7 cellular contexts compared by ENCODE assay signal in the genomic region with DNA sequence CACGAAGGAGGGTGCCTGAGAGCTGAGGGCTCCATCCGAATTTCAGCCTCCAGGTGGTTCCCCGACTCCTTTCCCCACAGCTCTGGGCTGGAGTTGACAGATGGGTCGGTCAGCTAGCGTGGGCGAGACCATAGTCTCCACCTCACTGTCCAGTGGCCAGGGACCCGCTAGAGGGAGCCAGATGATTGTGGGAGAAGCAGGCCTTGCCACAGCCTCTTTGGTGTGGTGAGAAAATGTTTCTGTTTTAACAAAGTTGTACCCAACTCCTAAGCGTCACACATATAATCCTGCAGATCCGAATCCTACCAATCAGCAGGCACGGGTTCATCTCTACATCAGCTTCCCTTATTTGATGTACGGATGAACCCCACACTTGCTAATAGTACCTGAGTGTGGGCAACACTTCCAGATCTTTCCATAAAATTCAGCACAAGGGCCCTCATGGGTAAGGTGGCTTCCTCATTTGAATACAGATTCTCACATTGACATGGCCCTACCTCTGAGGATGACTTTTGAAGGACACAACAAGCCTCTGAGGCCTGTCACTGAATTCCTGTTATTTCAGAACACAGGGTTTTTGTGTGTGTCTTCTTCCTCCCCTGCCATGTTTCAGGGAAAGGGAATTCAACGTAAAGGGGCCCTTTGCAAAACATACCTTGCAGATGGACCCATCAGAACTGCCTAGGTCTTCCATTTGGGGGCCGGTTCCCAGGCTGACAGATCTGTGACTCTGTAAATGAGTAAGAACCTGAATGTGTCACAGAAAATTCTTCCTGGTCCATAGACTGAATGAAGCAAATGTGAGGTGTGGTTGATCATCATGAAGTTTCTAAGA.
DNase-seq lines count a peak whose midpoint lies in the region; ATAC-seq, FAIRE-seq and TF ChIP-seq lines count a peak whose summit lies in the region.

No MANE protein-coding gene starts in this region.

- TF ChIP-seq POLR2A in GM12891 (IDR thresholded peaks at IDR 0.05; ENCODE audit: low read depth, low read length) (peak; percentile 50; the same call in 1 of the 2 replicates), sigmoid colon (IDR thresholded peaks at IDR 0.05) (no peak)

- no peak overlapping the region for H3K27ac Mint-ChIP-seq in HFFc6

- H3K27me3 Mint-ChIP-seq in HFFc6 (ENCODE audit: insufficient read depth): peaks cover 11% of the 10 kb centered on the region

- H3K4me1 ChIP-seq in right cardiac atrium (ENCODE audit: control insufficient read depth, insufficient read depth, low read length): no peaks in the 10 kb centered on the region
- peaks cover 0 to 22% (median 15%) of the 10 kb centered on the region in 4 donors for H3K4me1 ChIP-seq in sigmoid colon

- intact Hi-C loops in right cardiac atrium (cut with DNase I): no loop called here
- intact Hi-C loops in sigmoid colon (cut with DNase I): loop anchor here (2.0 to 5.0 kb wide), 3 partner anchors 103 to 220 kb away; a partner anchor contains a TSS

- H3K27ac ChIP-seq in right cardiac atrium (ENCODE audit: low read length): no peak overlapping the region
- no peak overlapping the region for H3K27ac ChIP-seq in sigmoid colon

- DNase-seq in GM12891 (ENCODE audit: insufficient read length, low spot score): no peak
- DNase-seq in HFFc6: peak; percentile 76
- peak; percentile 78 for DNase-seq in MV-4-11 (lab: John Stamatoyannopoulos, UW)
- DNase-seq in T-helper 1 cell: peak; percentile 30 to 90 (median 63)
- DNase-seq in amniotic epithelial cell (ENCODE audit: low read depth): peak; percentile 66
- DNase-seq in right cardiac atrium: peak; percentile 87 to 94 (median 92)
- peak; percentile 91 for DNase-seq in sigmoid colon

- TF ChIP-seq CTCF in HFFc6 (IDR thresholded peaks at IDR 0.05) (peak; percentile 89), sigmoid colon (IDR thresholded peaks at IDR 0.05) (peak; percentile 54 to 95 (median 68))

- H3K9me3 Mint-ChIP-seq in HFFc6: no peaks in the 10 kb centered on the region

- TF ChIP-seq EP300 in sigmoid colon (IDR thresholded peaks at IDR 0.05): no peak

- no peak overlapping the region for H3K4me3 ChIP-seq in right cardiac atrium (ENCODE audit: low read length)
- no peak overlapping the region for H3K4me3 ChIP-seq in sigmoid colon

- H3K4me3 Mint-ChIP-seq in HFFc6: no peak overlapping the region

- H3K36me3 Mint-ChIP-seq in HFFc6 (ENCODE audit: low read depth): no peaks in the 10 kb centered on the region

- H3K27me3 ChIP-seq in right cardiac atrium (ENCODE audit: control insufficient read depth, insufficient read depth) (no peaks in the 10 kb centered on the region), sigmoid colon (no peaks in the 10 kb centered on the region)

- no peaks in the 10 kb centered on the region for H3K9me3 ChIP-seq in right cardiac atrium (ENCODE audit: control insufficient read depth, low read length)
- no peaks in the 10 kb centered on the region for H3K9me3 ChIP-seq in sigmoid colon

- peak; percentile 93 to 97 for ATAC-seq in right cardiac atrium

- H3K36me3 ChIP-seq in sigmoid colon: no peaks in the 10 kb centered on the region

- peaks cover 15% of the 10 kb centered on the region for H3K4me1 Mint-ChIP-seq in HFFc6 (ENCODE audit: low read depth)

- WGBS in right cardiac atrium: 22% methylated on average over 13 of the region's 13 CpGs
- 29 to 32% methylated on average over 13 of the region's 13 CpGs for WGBS in sigmoid colon, 2 donors

- FAIRE-seq in GM12891 (lab: Jason Lieb, UNC): peak; percentile 76

TF ChIP-seq in GM12891, 5 proteins besides CTCF, POLR2A, EP300 and RAD21:
- TF ChIP-seq SPI1 (IDR thresholded peaks at IDR 0.05; ENCODE audit: low read depth, low read length): peak; percentile 75
- TF ChIP-seq PAX5 (IDR thresholded peaks at IDR 0.05; ENCODE audit: insufficient read depth, low read length, severe bottlenecking): peak; percentile 65
- TF ChIP-seq POLR2AphosphoS5 (IDR thresholded peaks at IDR 0.05; ENCODE audit: low read depth, low read length): no peak
- 0 out of 2 replicates have a peak, but pooled peaks have one; percentile 22 for TF ChIP-seq TAF1 (IDR thresholded peaks at IDR 0.05; ENCODE audit: low read depth, low read length)
- TF ChIP-seq POU2F2 (IDR thresholded peaks at IDR 0.05; ENCODE audit: low read depth, low read length): peak; percentile 60; the same call in 1 of the 2 replicates
TF ChIP-seq in GM12891: peak in this region for 4.
